In the genomic region with DNA sequence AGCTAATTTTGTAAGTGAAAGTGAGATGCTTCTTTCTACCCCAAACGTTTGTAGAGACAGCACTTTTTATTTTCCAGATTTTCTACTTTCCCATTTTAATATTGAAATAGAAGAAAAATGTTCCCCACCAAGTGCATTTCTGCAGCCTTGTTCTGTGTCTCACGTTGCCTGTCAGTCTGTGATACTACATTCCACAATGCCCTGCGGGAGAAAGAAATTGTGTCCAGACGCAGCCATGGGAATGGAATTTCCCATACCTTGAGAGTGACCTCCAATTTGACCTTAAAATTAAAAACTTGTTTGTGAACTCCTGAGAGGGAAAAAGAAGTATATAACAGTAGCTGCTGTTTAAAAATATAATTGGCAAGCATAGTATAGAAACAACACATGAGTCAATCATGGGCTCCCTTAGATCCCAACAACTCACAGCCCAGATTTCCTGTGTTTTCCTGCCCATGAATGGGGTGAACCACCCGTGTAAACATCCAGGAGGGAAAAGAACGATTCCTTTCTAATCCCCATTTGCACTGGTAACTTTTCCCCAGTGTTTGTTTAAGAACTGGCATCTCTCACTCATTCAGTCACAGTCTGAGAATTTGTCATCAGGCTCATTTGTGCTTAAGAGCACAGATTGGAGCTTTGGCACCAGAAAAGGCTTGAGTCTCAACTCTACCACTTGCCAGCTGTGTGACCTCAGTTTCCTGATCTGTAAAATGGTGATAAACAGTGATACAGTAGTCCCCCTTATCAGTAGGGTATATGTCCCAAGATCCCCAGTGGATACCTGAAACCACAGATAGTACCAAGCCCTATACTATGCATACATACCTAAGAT, we compare ENCODE assay signal across 1 cellular context.
TF ChIP-seq lines count a peak whose summit lies in the region.

No MANE protein-coding gene starts in this region.

TF ChIP-seq in WTC11, 78 proteins besides CTCF, POLR2A, EP300 and RAD21 (continued from another document):
- TF ChIP-seq, protein P1, sequence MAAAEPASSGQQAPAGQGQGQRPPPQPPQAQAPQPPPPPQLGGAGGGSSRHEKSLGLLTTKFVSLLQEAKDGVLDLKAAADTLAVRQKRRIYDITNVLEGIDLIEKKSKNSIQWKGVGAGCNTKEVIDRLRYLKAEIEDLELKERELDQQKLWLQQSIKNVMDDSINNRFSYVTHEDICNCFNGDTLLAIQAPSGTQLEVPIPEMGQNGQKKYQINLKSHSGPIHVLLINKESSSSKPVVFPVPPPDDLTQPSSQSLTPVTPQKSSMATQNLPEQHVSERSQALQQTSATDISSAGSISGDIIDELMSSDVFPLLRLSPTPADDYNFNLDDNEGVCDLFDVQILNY (CRISPR knock-in tag; IDR thresholded peaks at IDR 0.05), result no peak
- TF ChIP-seq MYBL2 (CRISPR knock-in tag; IDR thresholded peaks at IDR 0.05) (no peak), FOXJ3 (CRISPR knock-in tag; IDR thresholded peaks at IDR 0.05; ENCODE audit: borderline replicate concordance) (no peak), ZNF416 (CRISPR knock-in tag; IDR thresholded peaks at IDR 0.05) (no peak), ELF4 (CRISPR knock-in tag; IDR thresholded peaks at IDR 0.05; ENCODE audit: low read depth) (no peak)
